In genomic region chr7:124275411-124275810, GRCh38 we compare ENCODE assay signal across 2 cellular contexts.
TF ChIP-seq lines count a peak whose summit lies in the region.

No MANE protein-coding gene starts in this region.

TF ChIP-seq in H1, 55 proteins besides CTCF, POLR2A, EP300 and RAD21:
- TF ChIP-seq KDM1A (IDR thresholded peaks at IDR 0.05; ENCODE audit: borderline replicate concordance, low read length) (no peak), PHF8 (conservative IDR thresholded peaks at IDR 0.05; ENCODE audit: low read depth, low read length) (no peak), SUZ12 (IDR thresholded peaks at IDR 0.05; ENCODE audit: low read length) (no peak), E2F6 (IDR thresholded peaks at IDR 0.05) (no peak), CEBPB (IDR thresholded peaks at IDR 0.05; ENCODE audit: low read depth, low read length) (peak; percentile 67; the same call in 1 of the 2 replicates), TBP (IDR thresholded peaks at IDR 0.05; ENCODE audit: low read depth, low read length) (no peak), CREB1 (IDR thresholded peaks at IDR 0.05) (no peak)

TF ChIP-seq in HEK293T, 16 proteins besides CTCF, POLR2A, EP300 and RAD21:
- TF ChIP-seq L3MBTL2 (conservative IDR thresholded peaks at IDR 0.05), result no peak
